8 cellular contexts compared by ENCODE assay signal in the genomic region with DNA sequence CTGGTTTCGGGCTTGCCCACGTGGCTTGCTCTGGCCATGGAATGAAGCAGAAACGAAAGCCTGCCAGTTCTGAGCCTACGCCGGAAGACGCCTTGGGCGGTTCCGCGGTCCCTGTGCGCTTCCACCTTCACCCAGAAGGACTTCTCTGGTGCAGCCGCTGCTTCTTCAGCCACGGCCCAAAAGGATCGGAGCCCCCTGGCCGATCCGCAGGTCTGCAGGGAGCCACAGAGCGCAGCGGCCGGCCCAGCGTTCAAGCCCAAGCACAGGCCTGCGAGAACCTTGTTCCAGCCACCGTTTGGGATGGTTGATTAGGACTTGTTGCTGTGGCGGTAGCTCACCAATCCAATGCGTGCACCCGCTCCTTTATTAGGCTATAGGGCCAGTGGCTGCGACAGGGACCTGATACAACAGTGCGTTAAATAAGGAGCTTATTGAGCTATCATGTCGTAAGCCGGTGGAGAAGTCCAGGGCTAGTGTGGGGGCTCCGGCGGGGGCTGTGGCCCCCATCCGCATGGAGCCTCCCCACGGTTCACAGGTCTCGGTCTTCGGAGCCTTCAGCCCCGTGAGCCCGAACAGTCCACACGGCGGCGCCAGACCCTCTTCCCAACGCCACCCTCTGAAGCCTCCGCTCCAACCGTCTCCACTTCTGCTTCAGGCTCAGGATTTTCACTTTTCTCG. TPM values are rescaled to one million over a fixed set of nuclear protein-coding genes. Genes with fewer than 3 reads are reported as not detected.
DNase-seq lines count a peak whose midpoint lies in the region; ATAC-seq, FAIRE-seq and TF ChIP-seq lines count a peak whose summit lies in the region.

No MANE protein-coding gene starts in this region.

- no peaks in the 10 kb centered on the region for H3K36me3 Mint-ChIP-seq in memory B cell

- H3K4me1 ChIP-seq in colonic mucosa, result no peaks in the 10 kb centered on the region

- no peaks in the 10 kb centered on the region for H3K27me3 ChIP-seq in colonic mucosa

- peak overlapping the region; percentile 76 for H3K4me3 Mint-ChIP-seq in memory B cell

- H3K27ac ChIP-seq in colonic mucosa (no peak overlapping the region), substantia nigra (ENCODE audit: low read depth, low read length, poor library complexity, severe bottlenecking) (no peak overlapping the region)

- peaks cover 3% of the 10 kb centered on the region for H3K27me3 Mint-ChIP-seq in memory B cell

- peak; percentile 89 for ATAC-seq in memory B cell (ENCODE audit: low read depth)

- DNase-seq in GM19239 (ENCODE audit: insufficient read length, low spot score) (peak; percentile 67), UCSD-AML1 (lab: John Stamatoyannopoulos, UW; ENCODE audit: unreplicated experiment) (peak; percentile 37), colonic mucosa (peak; percentile 56), memory B cell (ENCODE audit: low spot score in 2 of 2) (peak in 1 of 2 donors; percentile 39), substantia nigra (lab: John Stamatoyannopoulos, UW) (peak in 32 of 49 donors; percentile 2 to 59 (median 32)), middle frontal gyrus (ENCODE audit: extremely low spot score, low spot score) (no peak), NCI-H2029 (lab: John Stamatoyannopoulos, UW) (no peak), dedifferentiated amniotic fluid mesenchymal stem cell (ENCODE audit: extremely low spot score) (no peak)

- no peaks in the 10 kb centered on the region for H3K9me3 ChIP-seq in colonic mucosa

- peak; percentile 95 for FAIRE-seq in GM19239 (lab: Jason Lieb, UNC)

- H3K9me3 Mint-ChIP-seq in memory B cell, result no peaks in the 10 kb centered on the region

- peaks cover 6% of the 10 kb centered on the region for H3K4me1 Mint-ChIP-seq in memory B cell

- H3K9ac ChIP-seq in colonic mucosa (ENCODE audit: low read depth in 2 of 2, low read length in 2 of 2), result peak overlapping the region; percentile 24 to 46

- no peak overlapping the region for H3K27ac Mint-ChIP-seq in memory B cell

- no peaks in the 10 kb centered on the region for H3K36me3 ChIP-seq in colonic mucosa

- intact Hi-C loops in colonic mucosa (cut with DNase I), result no loop called here

- H3K4me3 ChIP-seq in colonic mucosa, result peak overlapping the region; percentile 26

- TF ChIP-seq CTCF in colonic mucosa (IDR thresholded peaks at IDR 0.05), result peak; percentile 52

RNA-seq across cellular contexts. Expression of gene MPP2, which starts 10.2 kb away (rescaled TPM):
- 1 to 10 TPM; 1.1 to 2.8 TPM for total RNA-seq in colonic mucosa

RNA-seq across cellular contexts. Expression of gene PPY, which starts 24.8 kb away (rescaled TPM):
- under 1 TPM in 1 of 2 donors, not detected in 1; 0.49 TPM for total RNA-seq in colonic mucosa

RNA-seq across cellular contexts. Expression of gene PYY, which starts 36.3 kb away (rescaled TPM):
- total RNA-seq in colonic mucosa, result 100 to 1,000 TPM in 1 of 2 donors, 10 to 100 TPM in 1; 73.8 to 258 TPM

Comparison
In these comparisons a context has a peak if more than half of its experiments do, and no peak if none do; other contexts are left out.
1. DNase-seq: peak in GM19239 (single experiment), UCSD-AML1 (single experiment), colonic mucosa (single experiment) and substantia nigra (32 of 49); none in middle frontal gyrus (single experiment), NCI-H2029 (single experiment) and dedifferentiated amniotic fluid mesenchymal stem cell (single experiment).